2 cellular contexts compared by ENCODE assay signal in genomic region chr1:205932776-205933175, GRCh38.
TF ChIP-seq lines count a peak whose summit lies in the region.

No MANE protein-coding gene starts in this region.

TF ChIP-seq in GM23338, 12 proteins besides CTCF, POLR2A, EP300 and RAD21:
- TF ChIP-seq NANOG (IDR thresholded peaks at IDR 0.05; ENCODE audit: borderline replicate concordance): no peak
TF ChIP-seq in GM23338: peak in this region for 0.

TF ChIP-seq in HepG2, 621 proteins besides CTCF, POLR2A, EP300 and RAD21:
- no peak for TF ChIP-seq SP5 (CRISPR knock-in tag; IDR thresholded peaks at IDR 0.05; ENCODE audit: borderline replicate concordance, low read depth)
